In genomic region chr9:104805441-104805840, GRCh38 we compare ENCODE assay signal across 16 cellular contexts. TPM values are rescaled to one million over a fixed set of nuclear protein-coding genes. Genes with fewer than 3 reads are reported as not detected.
DNase-seq lines count a peak whose midpoint lies in the region; ATAC-seq and TF ChIP-seq lines count a peak whose summit lies in the region.
"Had no signal": no experiment of that assay in that cellular context is flagged by ENCODE, and none has a peak within 500 bp of the region (broad histone marks: within the 10 kb centered on the region; RNA-seq: fewer than 3 reads in every experiment).

No MANE protein-coding gene starts in this region.

- H3K27ac ChIP-seq in RWPE2 (ENCODE audit: poor library complexity, severe bottlenecking), result no peak overlapping the region
- no peak overlapping the region for H3K27ac ChIP-seq in foreskin keratinocyte
- H3K27ac ChIP-seq: BLaER1 treated with 17β-estradiol and CSF1 and Interleukin-3, amounts not matched to agents 10 nM and 100 nM had no signal

- H3K36me3 ChIP-seq in RWPE2 (ENCODE audit: low read depth), result peaks cover 24% of the 10 kb centered on the region
- no peaks in the 10 kb centered on the region for H3K36me3 ChIP-seq in MG63

- no peaks in the 10 kb centered on the region for H3K9me3 Mint-ChIP-seq in endothelial cell (ENCODE audit: unreplicated experiment)
- H3K9me3 Mint-ChIP-seq: CD8-positive, alpha-beta T cell; GM23338 had no signal

- peak overlapping the region; percentile 31 for H3K4me3 Mint-ChIP-seq in endothelial cell (ENCODE audit: unreplicated experiment)
- H3K4me3 Mint-ChIP-seq: B cell; CD8-positive, alpha-beta T cell; GM23338 had no signal

- TF ChIP-seq CTCF in RWPE2 (IDR thresholded peaks at IDR 0.05; ENCODE audit: poor library complexity, severe bottlenecking) (no peak), endothelial cell (IDR thresholded peaks at IDR 0.05; ENCODE audit: unreplicated experiment) (no peak), foreskin keratinocyte (conservative IDR thresholded peaks at IDR 0.05) (no peak)

- peak; percentile 29; the same call in 1 of the 3 replicates for ATAC-seq in RWPE2 (ENCODE audit: low read depth)
- ATAC-seq in foreskin keratinocyte, result peak; percentile 21
- no peak for ATAC-seq in HG03095 (IDR thresholded peaks at IDR 0.05; ENCODE audit: unreplicated experiment)
- ATAC-seq: CD8-positive, alpha-beta T cell; GM23338; HepG2 had no signal

- no peak for DNase-seq in RWPE2 (ENCODE audit: low spot score)
- DNase-seq in endothelial cell (ENCODE audit: low spot score), result no peak
- DNase-seq in foreskin keratinocyte, result peak; percentile 17 to 54
- DNase-seq in kidney tubule cell (ENCODE audit: low spot score), result no peak
- DNase-seq in MG63, result no peak
- DNase-seq: Calu3; CD8-positive, alpha-beta T cell; DMS79 treated with DMSO at 0.1 percent for 48 hours; GF-D8; HCEC 1CT had no signal

- H3K4me1 ChIP-seq in RWPE2 (ENCODE audit: insufficient read depth, poor library complexity, severe bottlenecking) (peaks cover 9% of the 10 kb centered on the region), foreskin keratinocyte (no peaks in the 10 kb centered on the region)

- H3K4me3 ChIP-seq in RWPE2 (ENCODE audit: severe bottlenecking), result no peak overlapping the region
- H3K4me3 ChIP-seq in MG63, result no peak overlapping the region
- H3K4me3 ChIP-seq: BLaER1 treated with 17β-estradiol and CSF1 and Interleukin-3, amounts not matched to agents 10 nM and 100 nM; GM23338 had no signal

- no peaks in the 10 kb centered on the region for H3K4me1 Mint-ChIP-seq in endothelial cell (ENCODE audit: unreplicated experiment)
- H3K4me1 Mint-ChIP-seq: B cell, GM23338 had no signal

- no peaks in the 10 kb centered on the region for H3K27me3 ChIP-seq in RWPE2 (ENCODE audit: insufficient read depth, poor library complexity, severe bottlenecking)
- H3K27me3 ChIP-seq in foreskin keratinocyte, result no peaks in the 10 kb centered on the region
- no peaks in the 10 kb centered on the region for H3K27me3 ChIP-seq in MG63
- H3K27me3 ChIP-seq: BLaER1 treated with 17β-estradiol and CSF1 and Interleukin-3, amounts not matched to agents 10 nM and 100 nM had no signal

- peaks cover 4% of the 10 kb centered on the region for H3K27me3 Mint-ChIP-seq in endothelial cell (ENCODE audit: unreplicated experiment)
- H3K27me3 Mint-ChIP-seq: B cell had no signal

- H3K36me3 Mint-ChIP-seq in endothelial cell (ENCODE audit: low read depth, unreplicated experiment), result peaks cover 67% of the 10 kb centered on the region

- H3K9me3 ChIP-seq in RWPE2 (ENCODE audit: severe bottlenecking) (no peaks in the 10 kb centered on the region), MG63 (no peaks in the 10 kb centered on the region)
- H3K9me3 ChIP-seq: BLaER1 treated with 17β-estradiol and CSF1 and Interleukin-3, amounts not matched to agents 10 nM and 100 nM had no signal

- H3K27ac Mint-ChIP-seq in endothelial cell (ENCODE audit: unreplicated experiment), result no peak overlapping the region
- H3K27ac Mint-ChIP-seq: B cell; CD8-positive, alpha-beta T cell; GM23338 had no signal

RNA-seq across cellular contexts. Expression of gene NIPSNAP3B, which starts 41.5 kb away (rescaled TPM):
- total RNA-seq in endothelial cell (ENCODE audit: unreplicated experiment) (2.3 TPM), foreskin keratinocyte (0.21 and 0.44 TPM in 2 replicates)
- 0.18 and 0.28 TPM in 2 replicates for polyA plus RNA-seq in foreskin keratinocyte
- 4.7 TPM in 1 of 2 replicates, not detected in the other for total RNA-seq in MG63 (2014; rRNA removed; shearing (Covaris generic); ENCODE audit: low replicate concordance)
- total RNA-seq: A172 had no signal

RNA-seq across cellular contexts. Expression of gene NIPSNAP3A, which starts 58.0 kb away (rescaled TPM):
- total RNA-seq in endothelial cell (ENCODE audit: unreplicated experiment) (25.1 TPM), foreskin keratinocyte (16.5 and 24.7 TPM in 2 replicates)
- polyA plus RNA-seq in foreskin keratinocyte, result 13.7 and 18.0 TPM in 2 replicates
- 37.1 and 39.2 TPM in 2 replicates for total RNA-seq in MG63 (2014; rRNA removed; shearing (Covaris generic); ENCODE audit: low replicate concordance)

Comparison
In these comparisons a context has a peak if more than half of its experiments do, and no peak if none do; other contexts are left out.
1. DNase-seq: peak in foreskin keratinocyte (2 of 2); none in RWPE2 (single experiment), endothelial cell (single experiment), kidney tubule cell (single experiment) and MG63 (single experiment).